Comparison of ENCODE assay signal across 1 cellular context in genomic region chr15:38662805-38663204, GRCh38.
TF ChIP-seq lines count a peak whose summit lies in the region.

No MANE protein-coding gene starts in this region.

TF ChIP-seq in GM12878, 131 proteins besides CTCF, POLR2A, EP300 and RAD21 (continued from another document):
- 0 out of 2 replicates have a peak, but pooled peaks have one; percentile 16 for TF ChIP-seq JUNB (IDR thresholded peaks at IDR 0.05)
- TF ChIP-seq CHD2 (IDR thresholded peaks at IDR 0.05; ENCODE audit: borderline replicate concordance, low read depth, low read length): no peak
- TF ChIP-seq E2F4 (IDR thresholded peaks at IDR 0.05; ENCODE audit: low read depth, low read length): no peak
- no peak for TF ChIP-seq LARP7 (IDR thresholded peaks at IDR 0.05)
- TF ChIP-seq CREB1 (IDR thresholded peaks at IDR 0.05; ENCODE audit: low read depth): peak; percentile 44; the same call in 1 of the 2 replicates
- no peak for TF ChIP-seq MXI1 (IDR thresholded peaks at IDR 0.05; ENCODE audit: low read depth, low read length)
- TF ChIP-seq ASH2L (IDR thresholded peaks at IDR 0.05; ENCODE audit: borderline replicate concordance, low read depth): no peak
- TF ChIP-seq GATAD2B (conservative IDR thresholded peaks at IDR 0.05; ENCODE audit: low read depth): no peak
- TF ChIP-seq ZNF384 (IDR thresholded peaks at IDR 0.05; ENCODE audit: borderline replicate concordance, low read depth, low read length): no peak
- no peak for TF ChIP-seq HDGF (IDR thresholded peaks at IDR 0.05)
- no peak for TF ChIP-seq SREBF1 (IDR thresholded peaks at IDR 0.05; ENCODE audit: low read length)
- no peak for TF ChIP-seq EZH2 (IDR thresholded peaks at IDR 0.05; ENCODE audit: borderline replicate concordance, control insufficient read depth, low read depth, low read length)
- no peak for TF ChIP-seq RCOR1 (conservative IDR thresholded peaks at IDR 0.05; ENCODE audit: low read depth, low read length)
- no peak for TF ChIP-seq YBX1 (IDR thresholded peaks at IDR 0.05)
- TF ChIP-seq E2F8 (IDR thresholded peaks at IDR 0.05; ENCODE audit: low read depth, partially characterized antibody): no peak
- no peak for TF ChIP-seq MYC (IDR thresholded peaks at IDR 0.05; ENCODE audit: insufficient read depth, insufficient read length, insufficient replicate concordance, low read length, severe bottlenecking)
- no peak for TF ChIP-seq BMI1 (IDR thresholded peaks at IDR 0.05; ENCODE audit: borderline replicate concordance)
- no peak for TF ChIP-seq TARDBP (IDR thresholded peaks at IDR 0.05; ENCODE audit: borderline replicate concordance)
- no peak for TF ChIP-seq BCLAF1 (IDR thresholded peaks at IDR 0.05)
- peak; percentile 37; the same call in 1 of the 2 replicates for TF ChIP-seq ATF2 (IDR thresholded peaks at IDR 0.05; ENCODE audit: low read length)
- peak; percentile 57; the same call in 1 of the 2 replicates for TF ChIP-seq ATF7 (IDR thresholded peaks at IDR 0.05; ENCODE audit: low read depth)
- TF ChIP-seq POLR2AphosphoS5 (IDR thresholded peaks at IDR 0.05; ENCODE audit: low read length): no peak
- TF ChIP-seq ZNF24 (IDR thresholded peaks at IDR 0.05): no peak
- no peak for TF ChIP-seq RBBP5 (conservative IDR thresholded peaks at IDR 0.05)
- TF ChIP-seq TCF7 (IDR thresholded peaks at IDR 0.05; ENCODE audit: borderline replicate concordance): no peak
- peak; percentile 25; the same call in 1 of the 2 replicates for TF ChIP-seq CREM (IDR thresholded peaks at IDR 0.05; ENCODE audit: low read depth)
- TF ChIP-seq GABPA (IDR thresholded peaks at IDR 0.05; ENCODE audit: low read depth): no peak
- no peak for TF ChIP-seq HDAC2 (IDR thresholded peaks at IDR 0.05)
- TF ChIP-seq PKNOX1 (IDR thresholded peaks at IDR 0.05): peak; percentile 59; the same call in 1 of the 2 replicates
- no peak for TF ChIP-seq CBX5 (IDR thresholded peaks at IDR 0.05; ENCODE audit: low read depth)
- no peak for TF ChIP-seq SMAD5 (IDR thresholded peaks at IDR 0.05; ENCODE audit: low read depth)
- TF ChIP-seq CBX3 (IDR thresholded peaks at IDR 0.05; ENCODE audit: borderline replicate concordance, low read depth): no peak
TF ChIP-seq in GM12878: peak in this region for 6.
